Comparison of ENCODE assay signal across 9 cellular contexts in the genomic region with DNA sequence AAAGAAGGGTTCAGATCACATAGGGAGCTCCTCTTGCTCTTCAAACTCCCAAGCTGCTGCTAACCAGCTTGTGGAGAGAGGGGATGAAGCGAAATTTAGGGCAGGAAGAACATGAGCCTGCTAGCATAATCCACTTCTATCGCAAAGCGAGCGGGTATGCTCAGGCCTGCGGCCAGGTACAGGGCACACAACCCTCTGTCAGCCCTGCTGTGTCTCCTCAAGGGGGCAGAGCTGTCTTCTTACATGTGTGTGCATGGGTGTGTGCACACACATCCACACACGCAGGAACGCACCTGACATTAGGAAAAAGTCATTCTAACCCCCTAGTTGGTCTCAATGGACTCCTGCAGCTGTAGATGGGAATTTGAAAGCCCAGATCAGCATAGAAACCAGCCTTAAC.
DNase-seq lines count a peak whose midpoint lies in the region; TF ChIP-seq lines count a peak whose summit lies in the region.
"Had no signal": no experiment of that assay in that cellular context is flagged by ENCODE, and none has a peak within 500 bp of the region (broad histone marks: within the 10 kb centered on the region; RNA-seq: fewer than 3 reads in every experiment).

No MANE protein-coding gene starts in this region.

- H3K4me1 ChIP-seq in MM.1S (ENCODE audit: low read length) = no peaks in the 10 kb centered on the region
- H3K4me1 ChIP-seq in mesenchymal stem cell (ENCODE audit: control insufficient read depth, insufficient read depth, low read depth, low read length) = no peaks in the 10 kb centered on the region

- peak overlapping the region in 1 of 2 experiments; percentile 16 for H3K4ac ChIP-seq in mesenchymal stem cell (ENCODE audit: low read depth in 1 of 2, low read length in 2 of 2)

- no peak overlapping the region for H3K14ac ChIP-seq in mesenchymal stem cell (ENCODE audit: low read length in 2 of 2)

- H3K4me2 ChIP-seq in MM.1S (ENCODE audit: low read depth, low read length) (no peak overlapping the region), mesenchymal stem cell (ENCODE audit: low read length, poor library complexity, severe bottlenecking) (no peak overlapping the region)

- no peak overlapping the region for H2BK5ac ChIP-seq in mesenchymal stem cell (ENCODE audit: low read depth, low read length, poor library complexity, severe bottlenecking)

- H3K4me3 ChIP-seq in MM.1S (ENCODE audit: low read length) (no peak overlapping the region), dorsolateral prefrontal cortex (peak overlapping the region in 20 of 59 donors; percentile 0 to 47 (median 23)), mesenchymal stem cell (ENCODE audit: insufficient read depth in 1 of 2, low read depth in 1 of 2, low read length in 2 of 2) (no peak overlapping the region)

- H4K8ac ChIP-seq in mesenchymal stem cell (ENCODE audit: low read length) = no peak overlapping the region

- H3K9me2 ChIP-seq in MM.1S (replicated peaks; ENCODE audit: insufficient read depth, low read length) = no peaks in the 10 kb centered on the region

- WGBS in mesenchymal stem cell = 92% methylated on average over 7 of the region's 7 CpGs

- H3K27me3 ChIP-seq in MM.1S (replicated peaks; ENCODE audit: insufficient read depth, low read length) = no peaks in the 10 kb centered on the region
- peaks cover 0 to 5% (median 0%) of the 10 kb centered on the region in 45 donors for H3K27me3 ChIP-seq in dorsolateral prefrontal cortex
- no peaks in the 10 kb centered on the region for H3K27me3 ChIP-seq in mesenchymal stem cell (ENCODE audit: control insufficient read depth in 1 of 2, insufficient read depth in 1 of 2, low read length in 2 of 2)

- H3K9me3 ChIP-seq in MM.1S (replicated peaks; ENCODE audit: insufficient read depth, low read length) (no peaks in the 10 kb centered on the region), mesenchymal stem cell (ENCODE audit: control insufficient read depth, low read length) (no peaks in the 10 kb centered on the region)

- no peaks in the 10 kb centered on the region for H3K36me3 ChIP-seq in MM.1S (replicated peaks; ENCODE audit: insufficient read depth, low read length)
- no peaks in the 10 kb centered on the region for H3K36me3 ChIP-seq in mesenchymal stem cell (ENCODE audit: control insufficient read depth in 1 of 2, insufficient read depth in 2 of 2, low read depth in 1 of 2, low read length in 2 of 2)

- intact Hi-C loops in dorsolateral prefrontal cortex (cut with DNase I) = loop anchor here in 1 of 2 donors (2.0 kb wide), 1 partner anchor 82 kb away; no protein-coding TSS in a partner anchor

- no peaks in the 10 kb centered on the region for H3F3A ChIP-seq in MM.1S (ENCODE audit: insufficient read depth, low read length)

- H2AFZ ChIP-seq in MM.1S (ENCODE audit: low read length) (no peak overlapping the region), mesenchymal stem cell (ENCODE audit: low read depth, low read length) (no peak overlapping the region)

- no peak overlapping the region for H3K9ac ChIP-seq in MM.1S (ENCODE audit: low read length)
- no peak overlapping the region for H3K9ac ChIP-seq in mesenchymal stem cell (ENCODE audit: low read length)

- H3K18ac ChIP-seq in mesenchymal stem cell (ENCODE audit: low read depth in 1 of 2, low read length in 2 of 2) = no peak overlapping the region

- in situ Hi-C loops in KBM-7 (cut with MboI; ENCODE audit: low pct_unique_long_range_greater_than_20kb, low sequenced_read_pairs) = no loop called here

- no peaks in the 10 kb centered on the region for H4K20me1 ChIP-seq in MM.1S (ENCODE audit: insufficient read depth, low read length)

- H3K79me2 ChIP-seq in MM.1S (ENCODE audit: low read length) = no peaks in the 10 kb centered on the region

- TF ChIP-seq CTCF in MM.1S (IDR thresholded peaks at IDR 0.05; ENCODE audit: low read length) (0 out of 2 replicates have a peak, but pooled peaks have one; percentile 4), dorsolateral prefrontal cortex (IDR thresholded peaks at IDR 0.05 in 54 of 56, conservative IDR thresholded peaks at IDR 0.05 in 2 of 56; ENCODE audit: low read depth in 1 of 56, partially characterized antibody in 56 of 56) (peak in 45 of 56 donors; percentile 12 to 52 (median 33))

- H3K27ac ChIP-seq in MM.1S (ENCODE audit: low read length) (no peak overlapping the region), dorsolateral prefrontal cortex (peak overlapping the region in 25 of 59 donors; percentile 5 to 75 (median 52)), mesenchymal stem cell (ENCODE audit: low read length, poor library complexity, severe bottlenecking) (no peak overlapping the region)

- peak overlapping the region in 1 of 2 experiments; percentile 49 for H2BK12ac ChIP-seq in mesenchymal stem cell (ENCODE audit: low read length in 2 of 2)

- H2AK5ac ChIP-seq in mesenchymal stem cell (ENCODE audit: low read length, severe bottlenecking) = peak overlapping the region; percentile 39

- DNase-seq in Ammon's horn (ENCODE audit: low spot score) (peak; percentile 40), MM.1S (no peak), dorsolateral prefrontal cortex (no peak), mesenchymal stem cell (no peak), GM19238 (ENCODE audit: insufficient read length, low spot score) (no peak), KBM-7 (no peak), OCI-M2 (lab: John Stamatoyannopoulos, UW; ENCODE audit: unreplicated experiment) (no peak), KG1 (lab: John Stamatoyannopoulos, UW) (no peak)
- DNase-seq: activated T-cell treated with anti-CD3 and anti-CD28 coated beads, Interleukin-2, amount 50 U/mL, for 4 hours had no signal

- no peak overlapping the region for H2BK15ac ChIP-seq in mesenchymal stem cell (ENCODE audit: low read depth, poor library complexity, severe bottlenecking)

- no peak overlapping the region for H4K91ac ChIP-seq in mesenchymal stem cell (ENCODE audit: low read length)

- no peaks in the 10 kb centered on the region for H3K79me1 ChIP-seq in mesenchymal stem cell (replicated peaks; ENCODE audit: low read length, poor library complexity, severe bottlenecking)

- no peak overlapping the region for H3K23ac ChIP-seq in mesenchymal stem cell (ENCODE audit: low read length in 2 of 2)

- no peak overlapping the region for H2BK120ac ChIP-seq in mesenchymal stem cell (ENCODE audit: low read depth, low read length)
